ENCODE assay signal across 16 cellular contexts in the genomic region with DNA sequence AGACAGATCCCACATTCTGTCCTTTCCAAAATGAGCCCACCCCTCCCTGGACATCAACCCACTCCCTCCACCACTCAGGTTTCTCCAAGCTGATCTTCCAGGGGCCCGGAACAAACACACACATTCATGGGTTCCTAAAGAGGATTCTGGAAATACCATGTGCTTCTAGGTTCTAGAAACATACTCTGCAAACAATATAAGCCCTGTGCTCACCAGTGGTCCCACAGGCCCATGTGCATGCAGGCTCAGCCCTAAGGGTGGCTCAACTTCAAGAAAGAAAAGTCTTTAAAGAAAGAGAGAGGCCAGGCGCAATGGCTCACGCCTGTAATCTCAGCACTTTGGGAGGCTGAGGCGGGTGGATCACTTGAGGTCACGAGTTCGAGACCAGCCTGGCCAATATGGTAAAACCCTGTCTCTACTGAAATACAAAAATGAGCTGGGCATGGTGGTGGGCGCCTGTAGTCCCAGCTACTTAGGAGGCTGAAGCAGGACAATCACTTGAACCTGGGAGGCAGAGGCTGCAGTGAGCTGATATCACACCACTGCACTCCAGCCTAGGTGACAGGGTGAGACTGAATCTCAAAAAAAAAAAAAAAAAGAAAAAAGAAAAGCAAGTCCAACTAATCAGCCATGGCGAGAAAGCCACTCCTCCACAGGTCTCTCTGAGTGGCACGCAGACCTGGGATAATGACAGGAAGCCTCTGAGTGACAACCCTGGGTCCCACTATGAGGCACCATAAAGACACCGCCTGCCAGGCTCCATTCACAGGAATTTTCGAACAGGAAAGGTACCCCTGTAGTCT. TPM values are rescaled to one million over a fixed set of nuclear protein-coding genes. Genes with fewer than 3 reads are reported as not detected.
A peak's percentile ranks its signal among the peaks of the same experiment; 100 is the strongest.
DNase-seq lines count a peak whose midpoint lies in the region; ATAC-seq, FAIRE-seq and TF ChIP-seq lines count a peak whose summit lies in the region.
"Had no signal": no experiment of that assay in that cellular context is flagged by ENCODE, and none has a peak within 500 bp of the region (broad histone marks: within the 10 kb centered on the region; RNA-seq: fewer than 3 reads in every experiment).

No MANE protein-coding gene starts in this region.

- 85% methylated on average over 11 of the region's 11 CpGs for WGBS in esophagus muscularis mucosa
- 68 to 80% (median 77%) methylated on average over 11 of the region's 11 CpGs for WGBS in small intestine, 3 donors
- 94% methylated on average over 11 of the region's 11 CpGs for WGBS in prostate gland

- H3K27me3 Mint-ChIP-seq in Caco-2 (ENCODE audit: insufficient read depth, unreplicated experiment) = no peaks in the 10 kb centered on the region

- BruUV-seq in Caco-2 (replicated peaks; lab: Mats Ljungman, UMichigan) (no TSS peak), OCI-LY7 (replicated peaks; lab: Mats Ljungman, UMichigan) (no TSS peak)

- no peaks in the 10 kb centered on the region for H3K36me3 ChIP-seq in Caco-2 (ENCODE audit: control insufficient read depth, insufficient read depth, low read length)
- 0 out of 2 replicates have a peak, but pooled peaks cover 10% of the 10 kb centered on the region for H3K36me3 ChIP-seq in OCI-LY7 (ENCODE audit: insufficient read depth, low read length)
- no peaks in the 10 kb centered on the region for H3K36me3 ChIP-seq in esophagus muscularis mucosa
- no peaks in the 10 kb centered on the region for H3K36me3 ChIP-seq in small intestine (ENCODE audit: control insufficient read depth in 2 of 2, insufficient read depth in 2 of 2, low read length in 2 of 2)
- H3K36me3 ChIP-seq in prostate gland = no peaks in the 10 kb centered on the region

- H3K9me3 ChIP-seq in Caco-2 = no peaks in the 10 kb centered on the region
- no peaks in the 10 kb centered on the region for H3K9me3 ChIP-seq in OCI-LY7 (ENCODE audit: low read length)
- H3K9me3 ChIP-seq in esophagus muscularis mucosa = no peaks in the 10 kb centered on the region
- H3K9me3 ChIP-seq in small intestine (ENCODE audit: control insufficient read depth, low read depth) = no peaks in the 10 kb centered on the region
- H3K9me3 ChIP-seq in prostate gland = no peaks in the 10 kb centered on the region

- H3K27ac ChIP-seq in OCI-LY7 (ENCODE audit: low read depth, low read length, poor library complexity, severe bottlenecking) = peak overlapping the region; percentile 96
- peak overlapping the region; percentile 44 to 81 (median 64) for H3K27ac ChIP-seq in esophagus muscularis mucosa (replicated peaks in 1 of 4)
- H3K27ac ChIP-seq in small intestine (ENCODE audit: low read depth in 1 of 2, low read length in 1 of 2) = peak overlapping the region; percentile 25 to 45
- H3K27ac ChIP-seq in prostate gland = no peak overlapping the region
- H3K27ac ChIP-seq: GM23248 had no signal

- no peaks in the 10 kb centered on the region for H3K9me2 ChIP-seq in OCI-LY7 (ENCODE audit: insufficient read depth, low read length)

- no peak for TF ChIP-seq EP300 in esophagus muscularis mucosa (IDR thresholded peaks at IDR 0.05)

- POLR2A ChIA-PET in Caco-2 (lab: Charles Lee) (interaction anchor here (1.2 kb wide), 1 partner anchor 14 kb away, joined by 3 read pairs; a partner anchor contains a TSS), OCI-LY7 (lab: Charles Lee) (interaction anchor here (0.5 to 6.7 kb wide), 7 partner anchors 11 to 333 kb away, joined by 4 to 97 read pairs (median 5); a partner anchor contains a TSS)

- H3K4me1 Mint-ChIP-seq in Caco-2 (ENCODE audit: low read depth, unreplicated experiment) = peaks cover 50% of the 10 kb centered on the region

- peak overlapping the region; percentile 51 for H3K27ac Mint-ChIP-seq in Caco-2 (ENCODE audit: unreplicated experiment)

- no peak for ATAC-seq in HG03378 (IDR thresholded peaks at IDR 0.05; ENCODE audit: unreplicated experiment)
- ATAC-seq: Right ventricle myocardium inferior had no signal

- no peak for TF ChIP-seq CTCF in Caco-2 (IDR thresholded peaks at IDR 0.05; ENCODE audit: insufficient read depth in 1 of 2, low read depth in 1 of 2, low read length in 1 of 2, severe bottlenecking in 1 of 2, unreplicated experiment in 1 of 2)
- TF ChIP-seq CTCF in OCI-LY7 (conservative IDR thresholded peaks at IDR 0.05; ENCODE audit: low read length) = no peak
- TF ChIP-seq CTCF in esophagus muscularis mucosa (IDR thresholded peaks at IDR 0.05) = no peak
- no peak for TF ChIP-seq CTCF in prostate gland (IDR thresholded peaks at IDR 0.05)

- no peaks in the 10 kb centered on the region for H3K9me3 Mint-ChIP-seq in Caco-2 (ENCODE audit: unreplicated experiment)
- H3K9me3 Mint-ChIP-seq: activated T-helper 1 cell treated with anti-CD3 and anti-CD28 coated beads, Interleukin-12 subunit alpha, Interleukin-12 subunit beta, Interleukin-2, Interleukin-4 antibody, amounts not matched to agents 30 ng/mL and 10 ng/mL and 1 ng/mL, durations not matched to agents 14 hours and 24 hours and 36 hours had no signal

- H3K27me3 ChIP-seq in Caco-2 (replicated peaks; ENCODE audit: control insufficient read depth, insufficient read depth, low read length) = no peaks in the 10 kb centered on the region
- no peaks in the 10 kb centered on the region for H3K27me3 ChIP-seq in esophagus muscularis mucosa
- H3K27me3 ChIP-seq in small intestine (ENCODE audit: control insufficient read depth in 2 of 2, insufficient read depth in 2 of 2, low read length in 2 of 2) = no peaks in the 10 kb centered on the region
- no peaks in the 10 kb centered on the region for H3K27me3 ChIP-seq in prostate gland (replicated peaks; ENCODE audit: insufficient read depth)

- intact Hi-C loops in Caco-2 (cut with micrococcal nuclease; ENCODE audit: unreplicated experiment) (no loop called here), OCI-LY7 (cut with micrococcal nuclease; ENCODE audit: unreplicated experiment) (no loop called here), esophagus muscularis mucosa (cut with DNase I) (no loop called here), prostate gland (cut with DNase I) (no loop called here)

- TF ChIP-seq POLR2A in esophagus muscularis mucosa (IDR thresholded peaks at IDR 0.05; ENCODE audit: low read depth) (no peak), prostate gland (IDR thresholded peaks at IDR 0.05) (no peak)

- H3K4me1 ChIP-seq in Caco-2 (peaks cover 30% of the 10 kb centered on the region), OCI-LY7 (ENCODE audit: insufficient read depth, low read length, poor library complexity, severe bottlenecking) (peaks cover 100% of the 10 kb centered on the region), esophagus muscularis mucosa (peaks cover 88 to 97% (median 94%) of the 10 kb centered on the region in 4 donors), small intestine (ENCODE audit: control insufficient read depth in 2 of 2, insufficient read depth in 1 of 2, low read depth in 1 of 2, low read length in 1 of 2) (peaks cover 12 to 44% of the 10 kb centered on the region in 2 donors), prostate gland (replicated peaks) (peaks cover 11% of the 10 kb centered on the region)

- CTCF ChIA-PET in Caco-2 (lab: Charles Lee) = interaction anchor here (0.7 kb wide), 1 partner anchor 11 kb away, joined by 4 read pairs; no protein-coding TSS in a partner anchor
- CTCF ChIA-PET in OCI-LY7 (lab: Charles Lee; ENCODE audit: unreplicated experiment) = interaction anchor here (0.9 to 1.6 kb wide), 2 partner anchors 11 to 13 kb away, joined by 3 read pairs; a partner anchor contains a TSS

- DNase-seq in Caco-2 (peak in 1 of 2 experiments; percentile 4), OCI-LY7 (ENCODE audit: low spot score) (peak; percentile 17), esophagus muscularis mucosa (ENCODE audit: extremely low spot score) (no peak), small intestine (no peak), KBM-7 (no peak), prostate gland (ENCODE audit: low spot score) (no peak)
- DNase-seq: Calu3; erythroblast; GM23248; mesenchymal stem cell; NCI-H1092; NCI-H510A treated with DMSO at 0.1 percent for 48 hours; stimulated activated CD4-positive, alpha-beta T cell treated with anti-CD3 and anti-CD28 coated beads, Interleukin-4, amount 100 ng/mL, for 4 hours had no signal

- peaks cover 5% of the 10 kb centered on the region for H3K36me3 Mint-ChIP-seq in Caco-2 (ENCODE audit: insufficient read depth, unreplicated experiment)

- H3K4me3 Mint-ChIP-seq in Caco-2 (ENCODE audit: unreplicated experiment) = peak overlapping the region; percentile 27
- H3K4me3 Mint-ChIP-seq: activated T-helper 1 cell treated with anti-CD3 and anti-CD28 coated beads, Interleukin-12 subunit alpha, Interleukin-12 subunit beta, Interleukin-2, Interleukin-4 antibody, amounts not matched to agents 30 ng/mL and 10 ng/mL and 1 ng/mL, durations not matched to agents 14 hours and 24 hours and 36 hours had no signal

- no peak overlapping the region for H2AFZ ChIP-seq in OCI-LY7 (ENCODE audit: low read length)
- H2AFZ ChIP-seq: GM23248 had no signal

- H3K4me3 ChIP-seq in Caco-2 (ENCODE audit: low read depth, low read length) (no peak overlapping the region), OCI-LY7 (ENCODE audit: low read depth, low read length, poor library complexity, severe bottlenecking) (peak overlapping the region; percentile 39), esophagus muscularis mucosa (no peak overlapping the region), small intestine (ENCODE audit: low read depth in 1 of 2, low read length in 2 of 2) (no peak overlapping the region), prostate gland (no peak overlapping the region)
- H3K4me3 ChIP-seq: GM23248 had no signal

- in situ Hi-C loops in KBM-7 (cut with MboI; ENCODE audit: low pct_unique_long_range_greater_than_20kb, low sequenced_read_pairs) = no loop called here

- peak overlapping the region; percentile 75 for H3K4me2 ChIP-seq in OCI-LY7 (ENCODE audit: low read length)

- H3K79me2 ChIP-seq in OCI-LY7 (ENCODE audit: insufficient read depth, low read depth, low read length) = peaks cover 86% of the 10 kb centered on the region

- FAIRE-seq in small intestine (lab: Jason Lieb, UNC) = no peak

- H4K20me1 ChIP-seq in OCI-LY7 (ENCODE audit: insufficient read depth, low read length) = peaks cover 7% of the 10 kb centered on the region; the same call in 1 of the 2 replicates

RNA-seq across cellular contexts. Expression of gene PNMA1, which starts 59.5 kb away (rescaled TPM):
- total RNA-seq in Caco-2 (2022) (33.2 and 38.8 TPM in 2 replicates), OCI-LY7 (2022) (14.5 and 14.6 TPM in 2 replicates), esophagus muscularis mucosa (10 to 100 TPM; 34.8 to 74.2 (median 55.0) TPM), prostate gland (10 to 100 TPM; 18.6 to 62.7 TPM)
- 5.8 and 6.0 TPM in 2 replicates for total RNA-seq in OCI-LY7 (2014; rRNA removed; shearing (Covaris generic))
- polyA plus RNA-seq in small intestine = 10 to 100 TPM; 10.8 to 23.5 (median 17.0) TPM

Comparison
In these comparisons a context has a peak if more than half of its experiments do, and no peak if none do; other contexts are left out.
1. H3K27ac ChIP-seq: peak in OCI-LY7 (single experiment), esophagus muscularis mucosa (4 of 4) and small intestine (2 of 2); none in prostate gland (0 of 2).